Comparison of ENCODE assay signal across 21 cellular contexts in the genomic region with DNA sequence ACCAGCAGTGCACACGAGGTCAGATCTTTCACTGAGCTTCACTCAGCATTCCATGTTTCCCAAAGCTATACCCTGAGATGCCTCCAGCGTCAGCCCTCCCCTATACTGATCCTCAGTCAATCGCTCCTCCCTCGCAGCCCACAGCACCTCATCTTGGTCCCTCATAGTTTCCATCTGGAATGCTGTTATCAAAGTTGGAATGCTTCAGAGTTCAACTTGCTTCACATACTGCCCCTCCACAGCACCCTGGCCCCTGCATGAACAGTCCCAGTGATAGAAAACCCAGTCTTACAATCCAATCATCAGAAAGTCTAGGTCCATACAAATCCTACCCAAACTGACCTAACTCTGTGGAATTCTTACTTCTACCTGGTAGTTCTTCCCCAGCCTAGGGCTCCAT. TPM values are rescaled to one million over a fixed set of nuclear protein-coding genes. Genes with fewer than 3 reads are reported as not detected.
A peak's percentile ranks its signal among the peaks of the same experiment; 100 is the strongest.
DNase-seq lines count a peak whose midpoint lies in the region; ATAC-seq and TF ChIP-seq lines count a peak whose summit lies in the region.
"Had no signal": no experiment of that assay in that cellular context is flagged by ENCODE, and none has a peak within 500 bp of the region (broad histone marks: within the 10 kb centered on the region; RNA-seq: fewer than 3 reads in every experiment).

No MANE protein-coding gene starts in this region.

- intact Hi-C loops in activated naive CD4-positive, alpha-beta T cell treated with anti-CD3 and anti-CD28 coated beads for 36 hours (cut with micrococcal nuclease): no loop called here

- no peak for DNase-seq in activated naive CD4-positive, alpha-beta T cell treated with anti-CD3 and anti-CD28 coated beads for 36 hours
- no peak for DNase-seq in activated naive CD4-positive, alpha-beta T cell treated with Interleukin-2 at 50 U/mL for 16 hours
- DNase-seq in SK-N-MC (ENCODE audit: low read depth, low spot score) (no peak), endothelial cell (ENCODE audit: low spot score) (no peak), GM10248 (ENCODE audit: extremely low spot score) (no peak), GOT3 (lab: John Stamatoyannopoulos, UW) (no peak)
- DNase-seq in naive thymus-derived CD8-positive, alpha-beta T cell: no peak
- DNase-seq: activated gamma-delta T cell treated with Interleukin-2 at 50 U/mL for 16 hours; EL; kidney; mesendoderm; NCI-H1436; NK-92 treated with Interleukin-12 subunit alpha and Interleukin-12 subunit beta, amount 100 ng/mL, for 24 hours; right lobe of liver; RPMI8226; uterus; WERI-Rb-1 had no signal

- peaks cover 20% of the 10 kb centered on the region; the same call in 1 of the 2 replicates for H3K36me3 ChIP-seq in SK-N-MC (ENCODE audit: insufficient read depth, low read length)
- H3K36me3 ChIP-seq: breast epithelium, uterus had no signal

- CTCF ChIA-PET in activated naive CD4-positive, alpha-beta T cell treated with anti-CD3 and anti-CD28 coated beads for 36 hours (lab: Charles Lee): interaction anchor here (0.6 kb wide), 1 partner anchor 16 kb away, joined by 3 read pairs; no protein-coding TSS in a partner anchor
- CTCF ChIA-PET in GM10248 (lab: Yijun Ruan, JAX): interaction anchor here (1.2 to 2.5 kb wide), 4 partner anchors 9 to 23 kb away, joined by 3 to 12 read pairs (median 4); no protein-coding TSS in a partner anchor

- no peaks in the 10 kb centered on the region for H3K9me3 Mint-ChIP-seq in activated naive CD4-positive, alpha-beta T cell treated with anti-CD3 and anti-CD28 coated beads for 36 hours
- no peaks in the 10 kb centered on the region for H3K9me3 Mint-ChIP-seq in endothelial cell (ENCODE audit: unreplicated experiment)
- H3K9me3 Mint-ChIP-seq in naive thymus-derived CD8-positive, alpha-beta T cell: no peaks in the 10 kb centered on the region
- H3K9me3 Mint-ChIP-seq: CD14-positive monocyte had no signal

- no peak overlapping the region for H3K4me3 Mint-ChIP-seq in activated naive CD4-positive, alpha-beta T cell treated with anti-CD3 and anti-CD28 coated beads for 36 hours
- no peak overlapping the region for H3K4me3 Mint-ChIP-seq in endothelial cell (ENCODE audit: unreplicated experiment)
- H3K4me3 Mint-ChIP-seq in naive thymus-derived CD8-positive, alpha-beta T cell: no peak overlapping the region
- H3K4me3 Mint-ChIP-seq: CD14-positive monocyte had no signal

- ATAC-seq in naive thymus-derived CD8-positive, alpha-beta T cell: no peak
- ATAC-seq in GM19463 (IDR thresholded peaks at IDR 0.05; ENCODE audit: unreplicated experiment): no peak

- H3K27ac ChIP-seq in SK-N-MC: 0 out of 2 replicates have a peak overlapping the region, but pooled peaks have one; percentile 18
- H3K27ac ChIP-seq: breast epithelium, neutrophil, right lobe of liver, uterus, WERI-Rb-1 had no signal

- peaks cover 32% of the 10 kb centered on the region for H3K4me1 Mint-ChIP-seq in activated naive CD4-positive, alpha-beta T cell treated with anti-CD3 and anti-CD28 coated beads for 36 hours (ENCODE audit: low read depth)
- H3K4me1 Mint-ChIP-seq in endothelial cell (ENCODE audit: unreplicated experiment): no peaks in the 10 kb centered on the region
- H3K4me1 Mint-ChIP-seq in naive thymus-derived CD8-positive, alpha-beta T cell: peaks cover 40 to 62% (median 52%) of the 10 kb centered on the region in 4 donors

- H3K9ac ChIP-seq in SK-N-MC (ENCODE audit: insufficient read length): no peak overlapping the region

- TF ChIP-seq CTCF in endothelial cell (IDR thresholded peaks at IDR 0.05; ENCODE audit: unreplicated experiment) (no peak), GM10248 (IDR thresholded peaks at IDR 0.05; ENCODE audit: control extremely low read depth, extremely low read depth, low read depth, missing control alignments) (no peak)

- POLR2A ChIA-PET in naive thymus-derived CD8-positive, alpha-beta T cell (lab: Charles Lee): interaction anchor here (1.1 kb wide), 1 partner anchor 73 kb away, joined by 3 read pairs; no protein-coding TSS in a partner anchor
- POLR2A ChIA-PET in GM10248 (lab: Yijun Ruan, JAX): no interaction called here

- H3K27me3 Mint-ChIP-seq in activated naive CD4-positive, alpha-beta T cell treated with anti-CD3 and anti-CD28 coated beads for 36 hours (ENCODE audit: low read depth): no peaks in the 10 kb centered on the region
- peaks cover 1% of the 10 kb centered on the region for H3K27me3 Mint-ChIP-seq in endothelial cell (ENCODE audit: unreplicated experiment)
- H3K27me3 Mint-ChIP-seq in naive thymus-derived CD8-positive, alpha-beta T cell: no peaks in the 10 kb centered on the region

- no peak overlapping the region for H3K4me3 ChIP-seq in SK-N-MC
- H3K4me3 ChIP-seq: breast epithelium, right lobe of liver, uterus had no signal

- peak overlapping the region; percentile 14 for H3K27ac Mint-ChIP-seq in activated naive CD4-positive, alpha-beta T cell treated with anti-CD3 and anti-CD28 coated beads for 36 hours
- H3K27ac Mint-ChIP-seq in endothelial cell (ENCODE audit: unreplicated experiment): peak overlapping the region; percentile 28
- H3K27ac Mint-ChIP-seq in naive thymus-derived CD8-positive, alpha-beta T cell: peak overlapping the region in 6 of 10 donors; percentile 6 to 89 (median 33)

- peaks cover 3% of the 10 kb centered on the region for H3K36me3 Mint-ChIP-seq in activated naive CD4-positive, alpha-beta T cell treated with anti-CD3 and anti-CD28 coated beads for 36 hours (ENCODE audit: low read depth)
- H3K36me3 Mint-ChIP-seq in endothelial cell (ENCODE audit: low read depth, unreplicated experiment): peaks cover 18% of the 10 kb centered on the region
- peaks cover 0 to 22% (median under 1%) of the 10 kb centered on the region in 3 donors for H3K36me3 Mint-ChIP-seq in naive thymus-derived CD8-positive, alpha-beta T cell

- no peaks in the 10 kb centered on the region for H3K9me3 ChIP-seq in SK-N-MC (ENCODE audit: low read depth, low read length)
- H3K9me3 ChIP-seq: breast epithelium, neutrophil, right lobe of liver, uterus had no signal

RNA-seq across cellular contexts. Expression of gene SPAG4, which starts 20.0 kb away (rescaled TPM):
- total RNA-seq in activated naive CD4-positive, alpha-beta T cell treated with anti-CD3 and anti-CD28 coated beads for 36 hours: 1 to 10 TPM; 2.9 to 3.6 TPM
- total RNA-seq in endothelial cell (ENCODE audit: unreplicated experiment): 15.2 TPM
- total RNA-seq in naive thymus-derived CD8-positive, alpha-beta T cell: under 1 TPM; 0.47 to 0.74 TPM
- 1 to 10 TPM in 1 of 3 donors, under 1 TPM in 2; 0.19 to 1.2 (median 0.30) TPM for polyA plus RNA-seq in naive thymus-derived CD8-positive, alpha-beta T cell

RNA-seq across cellular contexts. Expression of gene CPNE1, which starts 29.0 kb away (rescaled TPM):
- total RNA-seq in activated naive CD4-positive, alpha-beta T cell treated with anti-CD3 and anti-CD28 coated beads for 36 hours: 100 to 1,000 TPM; 261 to 281 TPM
- total RNA-seq in endothelial cell (ENCODE audit: unreplicated experiment): 233 TPM
- total RNA-seq in naive thymus-derived CD8-positive, alpha-beta T cell: 100 to 1,000 TPM; 413 to 454 TPM
- 100 to 1,000 TPM; 329 to 392 (median 384) TPM for polyA plus RNA-seq in naive thymus-derived CD8-positive, alpha-beta T cell

RNA-seq across cellular contexts. Expression of gene RBM12, which starts 29.0 kb away (rescaled TPM):
- total RNA-seq in activated naive CD4-positive, alpha-beta T cell treated with anti-CD3 and anti-CD28 coated beads for 36 hours: 100 to 1,000 TPM; 106 to 110 TPM
- total RNA-seq in endothelial cell (ENCODE audit: unreplicated experiment): 121 TPM
- total RNA-seq in naive thymus-derived CD8-positive, alpha-beta T cell: 100 to 1,000 TPM; 112 to 132 TPM
- 10 to 100 TPM; 35.2 to 43.7 (median 39.9) TPM for polyA plus RNA-seq in naive thymus-derived CD8-positive, alpha-beta T cell
